In the genomic region with DNA sequence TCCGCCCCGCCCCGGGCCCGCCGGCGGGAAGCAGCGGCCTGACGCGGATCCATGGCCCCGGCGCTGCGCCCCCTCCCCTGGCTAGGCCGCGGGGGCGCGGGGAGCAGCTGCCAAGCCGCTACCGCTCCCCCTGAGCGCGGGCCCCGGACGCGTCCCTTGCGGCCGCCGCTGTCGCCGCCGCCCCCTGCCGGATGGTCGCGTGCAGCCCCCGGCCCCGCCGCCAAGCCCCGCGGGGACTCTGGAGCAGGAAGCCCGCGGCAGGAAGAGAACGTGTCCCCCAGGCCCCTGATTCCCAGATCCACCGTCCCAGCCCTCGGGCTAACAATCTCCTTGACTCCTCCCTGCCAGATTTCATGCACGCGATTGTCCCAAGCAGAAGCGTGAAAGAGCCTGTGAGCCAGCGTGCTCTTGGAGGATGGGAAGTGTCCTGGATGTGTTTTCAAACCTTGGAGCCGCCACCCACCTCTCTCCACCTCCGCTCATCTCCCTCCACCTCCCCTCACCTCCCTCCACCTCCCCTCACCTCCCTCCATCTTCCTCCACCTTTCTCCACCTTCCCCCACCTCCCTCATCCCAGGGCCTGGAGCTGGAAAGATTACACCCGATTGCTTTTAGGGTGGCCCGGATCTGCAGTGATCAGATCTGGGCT, we compare ENCODE assay signal across 8 cellular contexts. TPM values are rescaled to one million over a fixed set of nuclear protein-coding genes. Genes with fewer than 3 reads are reported as not detected.
DNase-seq lines count a peak whose midpoint lies in the region; ATAC-seq and TF ChIP-seq lines count a peak whose summit lies in the region.

No MANE protein-coding gene starts in this region.

- peak; percentile 78 for ATAC-seq in GM21619 (IDR thresholded peaks at IDR 0.05; ENCODE audit: unreplicated experiment)
- peak; percentile 57 for ATAC-seq in activated CD8-positive, alpha-beta T cell treated with anti-CD3 and anti-CD28 coated beads for 36 hours

- H3K9me3 Mint-ChIP-seq in activated CD8-positive, alpha-beta T cell treated with anti-CD3 and anti-CD28 coated beads for 36 hours: no peaks in the 10 kb centered on the region

- H3K36me3 Mint-ChIP-seq in activated CD8-positive, alpha-beta T cell treated with anti-CD3 and anti-CD28 coated beads for 36 hours (ENCODE audit: low read depth): no peaks in the 10 kb centered on the region

- H3K4me3 Mint-ChIP-seq in activated CD8-positive, alpha-beta T cell treated with anti-CD3 and anti-CD28 coated beads for 36 hours: peak overlapping the region; percentile 77

- DNase-seq in EH (ENCODE audit: low read depth): peak; percentile 75
- peak; percentile 24 for DNase-seq in NCI-H1092 (lab: John Stamatoyannopoulos, UW)
- DNase-seq in activated CD8-positive, alpha-beta T cell treated with anti-CD3 and anti-CD28 coated beads for 36 hours: peak; percentile 43
- DNase-seq in effector CD4-positive, alpha-beta T cell: peak; percentile 39
- peak; percentile 58 for DNase-seq in medulla oblongata (ENCODE audit: extremely low spot score)
- DNase-seq in stimulated activated CD8-positive, alpha-beta memory T cell treated with anti-CD3 and anti-CD28 coated beads, Interleukin-15, amount 100 ng/mL, for 4 hours (ENCODE audit: low read depth in 2 of 2): peak; percentile 14 to 29
- no peak for DNase-seq in GM19240 (ENCODE audit: insufficient read length, low spot score)

- intact Hi-C loops in activated CD8-positive, alpha-beta T cell treated with anti-CD3 and anti-CD28 coated beads for 36 hours (cut with micrococcal nuclease): no loop called here

- CTCF ChIA-PET in activated CD8-positive, alpha-beta T cell treated with anti-CD3 and anti-CD28 coated beads for 36 hours (lab: Charles Lee): interaction anchor here (0.8 to 1.6 kb wide), 3 partner anchors 10 to 246 kb away, joined by 4 read pairs; no protein-coding TSS in a partner anchor

- H3K4me1 Mint-ChIP-seq in activated CD8-positive, alpha-beta T cell treated with anti-CD3 and anti-CD28 coated beads for 36 hours (ENCODE audit: low read depth): peaks cover 30% of the 10 kb centered on the region

- TF ChIP-seq CTCF in activated CD8-positive, alpha-beta T cell treated with anti-CD3 and anti-CD28 coated beads for 36 hours (IDR thresholded peaks at IDR 0.05): peak; percentile 43

- H3K27ac Mint-ChIP-seq in activated CD8-positive, alpha-beta T cell treated with anti-CD3 and anti-CD28 coated beads for 36 hours: peak overlapping the region; percentile 86

- POLR2A ChIA-PET in activated CD8-positive, alpha-beta T cell treated with anti-CD3 and anti-CD28 coated beads for 36 hours (lab: Charles Lee): interaction anchor here (1.0 to 1.7 kb wide), 4 partner anchors 10 to 97 kb away, joined by 3 to 8 read pairs (median 3); no protein-coding TSS in a partner anchor

- no peaks in the 10 kb centered on the region for H3K27me3 Mint-ChIP-seq in activated CD8-positive, alpha-beta T cell treated with anti-CD3 and anti-CD28 coated beads for 36 hours

RNA-seq across cellular contexts. Expression of a gene that starts 0.4 kb away (rescaled TPM):
- total RNA-seq in activated CD8-positive, alpha-beta T cell treated with anti-CD3 and anti-CD28 coated beads for 36 hours: 1 to 10 TPM; 2.2 to 2.7 TPM
